23 cellular contexts compared by ENCODE assay signal in the genomic region with DNA sequence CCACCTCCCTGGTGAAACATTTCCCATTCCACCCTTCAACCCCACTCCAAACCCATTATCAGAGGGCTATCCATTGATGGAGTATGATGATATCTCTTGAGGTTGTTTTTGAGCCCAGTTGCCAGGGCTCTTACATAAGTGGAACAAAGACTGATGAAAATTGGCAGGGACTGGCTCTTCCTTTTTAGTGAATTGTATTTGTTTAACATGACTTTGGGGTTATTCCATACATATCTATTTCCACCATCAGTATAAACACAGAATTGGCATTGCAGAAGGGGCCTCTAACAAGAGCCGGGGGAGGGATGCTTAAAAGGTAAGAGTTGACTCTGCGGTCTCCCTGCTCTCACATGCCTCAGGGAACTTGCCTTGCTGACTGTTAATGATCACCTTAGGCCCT.
"Had no signal": no experiment of that assay in that cellular context is flagged by ENCODE, and none has a peak within 500 bp of the region (broad histone marks: within the 10 kb centered on the region; RNA-seq: fewer than 3 reads in every experiment).

No MANE protein-coding gene starts in this region.

- H3K4me3 ChIP-seq: left ventricle myocardium inferior, ovary, prostate gland, right atrium auricular region, spleen, testis, vagina had no signal

- DNase-seq: activated gamma-delta T cell treated with Interleukin-2 at 50 U/mL for 16 hours; activated T-cell treated with anti-CD3 and anti-CD28 coated beads, Interleukin-2, amount 50 U/mL, for 1 hour; aorta; effector CD4-positive, alpha-beta T cell; erythroblast; immature natural killer cell; kidney glomerular epithelial cell; left ventricle myocardium inferior; natural killer cell; ovary; spleen; stimulated activated CD4-positive, alpha-beta T cell treated with anti-CD3 and anti-CD28 coated beads, Interleukin-4, amount 100 ng/mL, for 1 hour; stimulated activated naive CD4-positive, alpha-beta T cell; testis had no signal

- H3K36me3 Mint-ChIP-seq: activated naive CD4-positive, alpha-beta T cell treated with anti-CD3 and anti-CD28 coated beads, Interleukin-2, amount 50 U/mL, for 72 hours; brain; immature natural killer cell; mesothelial cell of epicardium; natural killer cell; WTC11 had no signal

- H3K36me3 ChIP-seq: left ventricle myocardium inferior, neutrophil, ovary, prostate gland, right atrium auricular region, spleen, vagina had no signal

- ATAC-seq: activated naive CD4-positive, alpha-beta T cell treated with anti-CD3 and anti-CD28 coated beads, Interleukin-2, amount 50 U/mL, for 72 hours; natural killer cell; WTC11 had no signal

- H3K4me1 ChIP-seq: foreskin keratinocyte, left ventricle myocardium inferior, prostate gland, right atrium auricular region, spleen, vagina had no signal

- H3K27ac Mint-ChIP-seq: activated naive CD4-positive, alpha-beta T cell treated with anti-CD3 and anti-CD28 coated beads, Interleukin-2, amount 50 U/mL, for 72 hours; immature natural killer cell; mesothelial cell of epicardium; natural killer cell; WTC11 had no signal

- H3K27ac ChIP-seq: foreskin keratinocyte, left ventricle myocardium inferior, neutrophil, ovary, prostate gland, right atrium auricular region, spleen, testis, vagina had no signal

- H3K9me3 ChIP-seq: left ventricle myocardium inferior, neutrophil, ovary, prostate gland, right atrium auricular region, spleen, testis, vagina had no signal

- H3K9me3 Mint-ChIP-seq: activated naive CD4-positive, alpha-beta T cell treated with anti-CD3 and anti-CD28 coated beads, Interleukin-2, amount 50 U/mL, for 72 hours; natural killer cell had no signal

- H3K4me3 Mint-ChIP-seq: brain, immature natural killer cell, mesothelial cell of epicardium, natural killer cell, WTC11 had no signal

- H3K27me3 ChIP-seq: foreskin keratinocyte, neutrophil, ovary, right atrium auricular region, spleen, testis, vagina had no signal

- H3K4me1 Mint-ChIP-seq: immature natural killer cell, natural killer cell had no signal
